In the genomic region with DNA sequence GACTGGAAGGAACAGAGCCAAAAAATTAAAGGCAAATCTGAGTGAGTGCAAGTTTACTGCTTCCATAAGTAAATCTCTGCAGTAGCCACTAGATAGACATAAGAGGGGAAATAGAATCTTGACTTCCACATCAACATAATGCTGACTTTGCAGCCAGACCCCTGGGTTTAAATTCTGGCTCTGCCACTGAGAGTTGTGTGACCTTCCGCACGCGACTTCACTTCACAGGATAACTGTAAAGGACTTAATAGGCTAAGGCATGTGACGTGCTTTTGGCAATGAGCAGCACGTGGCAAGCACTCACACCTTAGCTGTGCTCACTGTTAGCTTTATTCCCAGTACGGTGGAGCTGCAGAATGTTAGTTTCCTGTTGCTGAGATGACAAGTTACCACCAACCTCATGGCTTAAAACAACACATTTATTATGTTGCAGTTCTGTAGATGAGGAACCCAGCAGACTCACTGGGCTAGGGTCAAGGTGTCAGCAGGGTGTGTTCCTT, we compare ENCODE assay signal across 14 cellular contexts.
"Had no signal": no experiment of that assay in that cellular context is flagged by ENCODE, and none has a peak within 500 bp of the region (broad histone marks: within the 10 kb centered on the region; RNA-seq: fewer than 3 reads in every experiment).

No MANE protein-coding gene starts in this region.

- DNase-seq: activated effector memory CD4-positive, alpha-beta T cell treated with Interleukin-2 at 50 U/mL for 16 hours; activated naive CD8-positive, alpha-beta T cell treated with anti-CD3 and anti-CD28 coated beads, Interleukin-2, amount 10 ng/mL, durations not matched to agents 7 days and 5 days; foreskin keratinocyte; mucosa of descending colon; stimulated activated CD4-positive, alpha-beta T cell treated with anti-CD3 and anti-CD28 coated beads, Interleukin-12 subunit alpha, Interleukin-12 subunit beta, amount 100 ng/mL, for 4 hours; stimulated activated naive CD8-positive, alpha-beta T cell treated with anti-CD3 and anti-CD28 coated beads, Interleukin-15, amount 100 ng/mL, for 72 hours had no signal

- H3K4me1 ChIP-seq: foreskin keratinocyte had no signal

- FAIRE-seq: colon, endothelial cell of umbilical vein, islet of Langerhans had no signal

- H3K27me3 Mint-ChIP-seq: activated naive CD8-positive, alpha-beta T cell treated with anti-CD3 and anti-CD28 coated beads, Interleukin-2, amount 10 ng/mL, durations not matched to agents 7 days and 5 days; stimulated activated naive CD8-positive, alpha-beta T cell treated with anti-CD3 and anti-CD28 coated beads, Interleukin-15, amount 100 ng/mL, for 72 hours had no signal

- ATAC-seq: foreskin keratinocyte; mucosa of descending colon; SK-N-SH treated with all-trans-retinoic acid at 6 μM for 48 hours; stimulated activated naive CD8-positive, alpha-beta T cell treated with anti-CD3 and anti-CD28 coated beads, Interleukin-15, amount 100 ng/mL, for 72 hours had no signal

- H3K4me3 Mint-ChIP-seq: activated naive CD8-positive, alpha-beta T cell treated with anti-CD3 and anti-CD28 coated beads, Interleukin-2, amount 10 ng/mL, durations not matched to agents 7 days and 5 days; nephron; stimulated activated naive CD8-positive, alpha-beta T cell treated with anti-CD3 and anti-CD28 coated beads, Interleukin-15, amount 100 ng/mL, for 72 hours; T-helper 1 cell treated with Interleukin-12 subunit alpha and Interleukin-12 subunit beta and Interleukin-4 antibody, amounts not matched to agents 30 μg/mL and 1 μg/mL, for 36 hours had no signal

- H3K27ac ChIP-seq: cardiac muscle cell, foreskin keratinocyte, thoracic aorta had no signal

- H3K4me3 ChIP-seq: cardiac muscle cell, mucosa of descending colon, thoracic aorta had no signal

- H3K27ac Mint-ChIP-seq: activated naive CD8-positive, alpha-beta T cell treated with anti-CD3 and anti-CD28 coated beads, Interleukin-2, amount 10 ng/mL, durations not matched to agents 7 days and 5 days; nephron; T-helper 1 cell treated with Interleukin-12 subunit alpha and Interleukin-12 subunit beta and Interleukin-4 antibody, amounts not matched to agents 30 μg/mL and 1 μg/mL, for 36 hours had no signal

- H3K27me3 ChIP-seq: cardiac muscle cell, foreskin keratinocyte had no signal
